25 cellular contexts compared by ENCODE assay signal in genomic region chr10:95319239-95319638, GRCh38. TPM values are rescaled to one million over a fixed set of nuclear protein-coding genes. Genes with fewer than 3 reads are reported as not detected.
A peak's percentile ranks its signal among the peaks of the same experiment; 100 is the strongest.
DNase-seq lines count a peak whose midpoint lies in the region.
"Had no signal": no experiment of that assay in that cellular context is flagged by ENCODE, and none has a peak within 500 bp of the region (broad histone marks: within the 10 kb centered on the region; RNA-seq: fewer than 3 reads in every experiment).

No MANE protein-coding gene starts in this region.

- DNase-seq in DMS 273 (lab: John Stamatoyannopoulos, UW; ENCODE audit: unreplicated experiment) (peak; percentile 33), DMS 273 treated with DMSO at 0.1 percent for 48 hours (lab: John Stamatoyannopoulos, UW) (no peak), NCI-H2171 treated with DMSO at 0.1 percent for 48 hours (lab: John Stamatoyannopoulos, UW) (peak; percentile 56), fibroblast of peridontal ligament (ENCODE audit: extremely low read depth) (peak; percentile 22), renal cortical epithelial cell (ENCODE audit: low read depth) (peak; percentile 56), NCI-H1105 (lab: John Stamatoyannopoulos, UW) (no peak), HK-2 (ENCODE audit: unreplicated experiment) (no peak)
- no peak for DNase-seq in stimulated activated CD4-positive, alpha-beta T cell treated with anti-CD3 and anti-CD28 coated beads, Interleukin-12 subunit alpha, Interleukin-12 subunit beta, amount 100 ng/mL, for 4 hours
- DNase-seq: 8988T; activated CD4-positive, alpha-beta T cell treated with anti-CD3 and anti-CD28 coated beads for 4 hours; activated naive CD4-positive, alpha-beta T cell treated with anti-CD3 and anti-CD28 coated beads, Interleukin-2, amount 50 U/mL, for 16 hours; activated T-cell treated with anti-CD3 and anti-CD28 coated beads, Interleukin-2, amount 50 U/mL, for 72 hours; anterior cingulate cortex; central memory CD4-positive, alpha-beta T cell; erythroblast; H7; kidney glomerular epithelial cell; MM.1S; naive B cell; NCI-H146; NCI-H226; NCI-H774; PC-3; right cardiac atrium; SIG-M5 had no signal

RNA-seq across cellular contexts. Expression of gene PDLIM1, which starts 28.4 kb away (rescaled TPM):
- 19.4 and 45.8 TPM in 2 replicates for total RNA-seq in renal cortical epithelial cell

Comparison
In these comparisons a context has a peak if more than half of its experiments do, and no peak if none do; other contexts are left out.
1. DNase-seq: peak in DMS 273 (single experiment), NCI-H2171 treated with DMSO at 0.1 percent for 48 hours (single experiment), fibroblast of peridontal ligament (single experiment) and renal cortical epithelial cell (single experiment); none in DMS 273 treated with DMSO at 0.1 percent for 48 hours (single experiment), NCI-H1105 (single experiment), HK-2 (single experiment) and stimulated activated CD4-positive, alpha-beta T cell treated with anti-CD3 and anti-CD28 coated beads, Interleukin-12 subunit alpha, Interleukin-12 subunit beta, amount 100 ng/mL, for 4 hours (single experiment).